Comparison of ENCODE assay signal across 8 cellular contexts in genomic region chr3:189272500-189273119, GRCh38.
DNase-seq lines count a peak whose midpoint lies in the region; ATAC-seq and TF ChIP-seq lines count a peak whose summit lies in the region.

No MANE protein-coding gene starts in this region.

- no peaks in the 10 kb centered on the region for H3K79me2 ChIP-seq in KMS-11 (ENCODE audit: insufficient read depth, low read depth)

- H2BK15ac ChIP-seq in mesenchymal stem cell (ENCODE audit: low read depth, poor library complexity, severe bottlenecking), result no peak overlapping the region

- DNase-seq in GM10266 (ENCODE audit: extremely low spot score), result no peak
- DNase-seq in SW480 (ENCODE audit: low spot score), result peak; percentile 43
- DNase-seq in mesenchymal stem cell, result peak; percentile 38
- DNase-seq in stimulated activated CD4-positive, alpha-beta T cell treated with anti-CD3 and anti-CD28 coated beads, Interleukin-15, amount 100 ng/mL, for 24 hours, result no peak
- DNase-seq in occipital lobe (lab: John Stamatoyannopoulos, UW), result no peak
- no peak for DNase-seq in effector memory CD4-positive, alpha-beta T cell

- H4K20me1 ChIP-seq in KMS-11 (ENCODE audit: insufficient read depth), result no peaks in the 10 kb centered on the region

- no peak overlapping the region for H4K8ac ChIP-seq in mesenchymal stem cell (ENCODE audit: low read length)

- H3K4ac ChIP-seq in mesenchymal stem cell (ENCODE audit: low read depth in 1 of 2, low read length in 2 of 2), result no peak overlapping the region

- H3K4me2 ChIP-seq in KMS-11, result no peak overlapping the region
- no peak overlapping the region for H3K4me2 ChIP-seq in mesenchymal stem cell (ENCODE audit: low read length, poor library complexity, severe bottlenecking)

- H2BK5ac ChIP-seq in mesenchymal stem cell (ENCODE audit: low read depth, low read length, poor library complexity, severe bottlenecking), result no peak overlapping the region

- H3K36me3 ChIP-seq in KMS-11 (ENCODE audit: insufficient read depth), result no peaks in the 10 kb centered on the region
- no peaks in the 10 kb centered on the region for H3K36me3 ChIP-seq in mesenchymal stem cell (ENCODE audit: control insufficient read depth in 1 of 2, insufficient read depth in 2 of 2, low read depth in 1 of 2, low read length in 2 of 2)
- no peaks in the 10 kb centered on the region for H3K36me3 ChIP-seq in effector memory CD4-positive, alpha-beta T cell (ENCODE audit: control insufficient read depth, insufficient read depth, low read length)

- no peak overlapping the region for H4K91ac ChIP-seq in mesenchymal stem cell (ENCODE audit: low read length)

- H2BK120ac ChIP-seq in mesenchymal stem cell (ENCODE audit: low read depth, low read length), result no peak overlapping the region

- no peak overlapping the region for H2BK12ac ChIP-seq in mesenchymal stem cell (ENCODE audit: low read length in 2 of 2)

- no peak overlapping the region for H3K4me3 ChIP-seq in KMS-11 (IDR thresholded peaks at IDR 0.05; ENCODE audit: insufficient read depth, low read depth, low read length)
- no peak overlapping the region for H3K4me3 ChIP-seq in mesenchymal stem cell (ENCODE audit: insufficient read depth in 1 of 2, low read depth in 1 of 2, low read length in 2 of 2)
- no peak overlapping the region for H3K4me3 ChIP-seq in effector memory CD4-positive, alpha-beta T cell (ENCODE audit: insufficient read depth, low read depth, low read length, poor library complexity, severe bottlenecking)

- H3K27ac ChIP-seq in KMS-11 (no peak overlapping the region), mesenchymal stem cell (ENCODE audit: low read length, poor library complexity, severe bottlenecking) (no peak overlapping the region)
- no peak overlapping the region for H3K27ac ChIP-seq in effector memory CD4-positive, alpha-beta T cell (ENCODE audit: insufficient read depth, low read length, poor library complexity, severe bottlenecking)

- peak; percentile 57 for TF ChIP-seq CTCF in GM10266 (IDR thresholded peaks at IDR 0.05; ENCODE audit: control insufficient read depth, insufficient read depth, low read depth, missing control alignments)
- TF ChIP-seq CTCF in KMS-11 (conservative IDR thresholded peaks at IDR 0.05; ENCODE audit: low read depth, low read length), result peak; percentile 62

- no peak overlapping the region for H3K23ac ChIP-seq in mesenchymal stem cell (ENCODE audit: low read length in 2 of 2)

- no peak overlapping the region for H3K14ac ChIP-seq in mesenchymal stem cell (ENCODE audit: low read length in 2 of 2)

- no peak for ATAC-seq in GM19452 (IDR thresholded peaks at IDR 0.05; ENCODE audit: unreplicated experiment)

- 58% methylated on average over 4 of the region's 4 CpGs for WGBS in mesenchymal stem cell

- H3K9me3 ChIP-seq in mesenchymal stem cell (ENCODE audit: control insufficient read depth, low read length), result no peaks in the 10 kb centered on the region
- no peaks in the 10 kb centered on the region for H3K9me3 ChIP-seq in effector memory CD4-positive, alpha-beta T cell (ENCODE audit: control insufficient read depth, low read length)

- H3K9ac ChIP-seq in KMS-11, result no peak overlapping the region
- no peak overlapping the region for H3K9ac ChIP-seq in mesenchymal stem cell (ENCODE audit: low read length)

- no peak overlapping the region for H3K18ac ChIP-seq in mesenchymal stem cell (ENCODE audit: low read depth in 1 of 2, low read length in 2 of 2)

- H2AFZ ChIP-seq in KMS-11 (ENCODE audit: low read depth) (no peak overlapping the region), mesenchymal stem cell (ENCODE audit: low read depth, low read length) (no peak overlapping the region)

- no peaks in the 10 kb centered on the region for H3K4me1 ChIP-seq in KMS-11 (ENCODE audit: low read depth, poor library complexity, severe bottlenecking)
- peaks cover 4% of the 10 kb centered on the region for H3K4me1 ChIP-seq in mesenchymal stem cell (ENCODE audit: control insufficient read depth, insufficient read depth, low read depth, low read length)
- H3K4me1 ChIP-seq in effector memory CD4-positive, alpha-beta T cell (ENCODE audit: control insufficient read depth, insufficient read depth, low read length, poor library complexity, severe bottlenecking), result no peaks in the 10 kb centered on the region

- H3K27me3 ChIP-seq in KMS-11 (ENCODE audit: insufficient read depth, low read depth) (no peaks in the 10 kb centered on the region), mesenchymal stem cell (ENCODE audit: control insufficient read depth in 1 of 2, insufficient read depth in 1 of 2, low read length in 2 of 2) (no peaks in the 10 kb centered on the region)
- no peaks in the 10 kb centered on the region for H3K27me3 ChIP-seq in effector memory CD4-positive, alpha-beta T cell (replicated peaks; ENCODE audit: control insufficient read depth, insufficient read depth, low read length, poor library complexity, severe bottlenecking)

- H3K79me1 ChIP-seq in mesenchymal stem cell (replicated peaks; ENCODE audit: low read length, poor library complexity, severe bottlenecking), result no peaks in the 10 kb centered on the region

- no peak overlapping the region for H2AK5ac ChIP-seq in mesenchymal stem cell (ENCODE audit: low read length, severe bottlenecking)

Comparison
In these comparisons a context has a peak if more than half of its experiments do, and no peak if none do; other contexts are left out.
1. DNase-seq: peak in SW480 (single experiment) and mesenchymal stem cell (single experiment); none in GM10266 (single experiment), stimulated activated CD4-positive, alpha-beta T cell treated with anti-CD3 and anti-CD28 coated beads, Interleukin-15, amount 100 ng/mL, for 24 hours (single experiment), occipital lobe (single experiment) and effector memory CD4-positive, alpha-beta T cell (0 of 3).